20 cellular contexts compared by ENCODE assay signal in the genomic region with DNA sequence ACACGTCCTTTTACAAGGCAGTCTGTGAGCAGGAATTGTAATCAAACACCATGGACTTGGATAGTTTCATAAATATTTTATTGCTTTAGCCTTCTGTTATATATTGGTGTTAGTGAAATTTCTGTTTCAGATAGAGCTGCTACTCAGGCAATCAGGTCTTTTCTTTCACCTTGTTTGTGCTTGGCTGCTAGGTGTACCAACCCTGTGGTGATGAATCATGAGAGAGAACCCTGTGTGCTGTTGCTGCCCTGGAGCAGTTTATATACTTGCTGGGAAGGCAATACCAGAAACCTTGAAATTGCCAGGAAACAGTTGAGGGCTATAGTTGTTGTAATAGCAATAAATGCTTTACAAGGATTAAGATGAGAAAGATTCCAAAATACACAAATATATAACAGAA.
DNase-seq lines count a peak whose midpoint lies in the region; ATAC-seq, FAIRE-seq and TF ChIP-seq lines count a peak whose summit lies in the region.
"Had no signal": no experiment of that assay in that cellular context is flagged by ENCODE, and none has a peak within 500 bp of the region (broad histone marks: within the 10 kb centered on the region; RNA-seq: fewer than 3 reads in every experiment).

No MANE protein-coding gene starts in this region.

- H3K4me2 ChIP-seq in hepatocyte: no peak overlapping the region

- no peaks in the 10 kb centered on the region for H3K27me3 Mint-ChIP-seq in activated T-helper 2 cell treated with anti-CD3 and anti-CD28 coated beads, Interferon-gamma antibody, Interleukin-2, Interleukin-4, amounts not matched to agents 10 μg/mL and 5 μg/mL and 100 μg/mL, durations not matched to agents 14 hours and 24 hours and 36 hours (ENCODE audit: low read depth)
- H3K27me3 Mint-ChIP-seq: CD4-positive, alpha-beta memory T cell had no signal

- H3K36me3 ChIP-seq in bronchial epithelial cell (ENCODE audit: control insufficient read depth, insufficient read depth, low read length) (no peaks in the 10 kb centered on the region), hepatocyte (replicated peaks; ENCODE audit: insufficient read depth, low read depth) (no peaks in the 10 kb centered on the region), adrenal gland (replicated peaks in 1 of 2) (no peaks in the 10 kb centered on the region)
- H3K36me3 ChIP-seq: HAP-1 had no signal

- no peak for FAIRE-seq in bronchial epithelial cell (lab: Jason Lieb, UNC)
- FAIRE-seq: GM12891, GM18507, H54 had no signal

- DNase-seq in bronchial epithelial cell (ENCODE audit: low read depth) (peak; percentile 32), epithelial cell of prostate (ENCODE audit: low read depth, low spot score) (peak; percentile 26), hepatocyte (ENCODE audit: low spot score) (peak; percentile 7), renal cortical epithelial cell (ENCODE audit: low read depth) (peak; percentile 84), adrenal gland (no peak)
- no peak for DNase-seq in activated T-helper 2 cell treated with anti-CD3 and anti-CD28 coated beads, Interferon-gamma antibody, Interleukin-2, Interleukin-4, amounts not matched to agents 10 μg/mL and 5 μg/mL and 100 μg/mL, durations not matched to agents 14 hours and 24 hours and 36 hours (ENCODE audit: low spot score)
- DNase-seq: C1 segment of cervical spinal cord; Calu3; CD4-positive, alpha-beta memory T cell; COR-L47; DMS53; DMS79 treated with DMSO at 0.1 percent for 48 hours; GF-D8; GOT3; HFFc6 had no signal

- no peaks in the 10 kb centered on the region for H4K20me1 ChIP-seq in hepatocyte (ENCODE audit: insufficient read depth, poor library complexity, severe bottlenecking)

- H3K9me3 ChIP-seq in hepatocyte (ENCODE audit: low read depth) (peaks cover 3% of the 10 kb centered on the region), adrenal gland (replicated peaks in 1 of 3) (no peaks in the 10 kb centered on the region)
- H3K9me3 ChIP-seq: HAP-1 had no signal

- peaks cover 10% of the 10 kb centered on the region for H3K9me3 Mint-ChIP-seq in activated T-helper 2 cell treated with anti-CD3 and anti-CD28 coated beads, Interferon-gamma antibody, Interleukin-2, Interleukin-4, amounts not matched to agents 10 μg/mL and 5 μg/mL and 100 μg/mL, durations not matched to agents 14 hours and 24 hours and 36 hours

- TF ChIP-seq CTCF in bronchial epithelial cell (IDR thresholded peaks at IDR 0.05; ENCODE audit: insufficient read depth, low read length, severe bottlenecking) (no peak), hepatocyte (IDR thresholded peaks at IDR 0.05; ENCODE audit: poor library complexity) (no peak), adrenal gland (IDR thresholded peaks at IDR 0.05) (no peak)

- H2AFZ ChIP-seq in hepatocyte: no peak overlapping the region

- intact Hi-C loops in activated T-helper 2 cell treated with anti-CD3 and anti-CD28 coated beads, Interferon-gamma antibody, Interleukin-2, Interleukin-4, amounts not matched to agents 10 μg/mL and 5 μg/mL and 100 μg/mL, durations not matched to agents 14 hours and 24 hours and 36 hours (cut with micrococcal nuclease): no loop called here
- intact Hi-C loops in adrenal gland (cut with DNase I): no loop called here

- ATAC-seq in GM19467 (IDR thresholded peaks at IDR 0.05; ENCODE audit: unreplicated experiment): no peak

- H3K27me3 ChIP-seq in bronchial epithelial cell (ENCODE audit: control insufficient read depth, insufficient read depth, low read length): no peaks in the 10 kb centered on the region
- no peaks in the 10 kb centered on the region for H3K27me3 ChIP-seq in hepatocyte
- no peaks in the 10 kb centered on the region for H3K27me3 ChIP-seq in adrenal gland

- H3K27ac ChIP-seq in epithelial cell of prostate (no peak overlapping the region), hepatocyte (no peak overlapping the region), adrenal gland (no peak overlapping the region)

- H3K79me2 ChIP-seq in hepatocyte: no peaks in the 10 kb centered on the region

- H3K4me3 Mint-ChIP-seq in activated T-helper 2 cell treated with anti-CD3 and anti-CD28 coated beads, Interferon-gamma antibody, Interleukin-2, Interleukin-4, amounts not matched to agents 10 μg/mL and 5 μg/mL and 100 μg/mL, durations not matched to agents 14 hours and 24 hours and 36 hours (ENCODE audit: low read depth): no peak overlapping the region
- H3K4me3 Mint-ChIP-seq: CD4-positive, alpha-beta memory T cell; HFFc6 had no signal

- H3K4me3 ChIP-seq in bronchial epithelial cell (ENCODE audit: low read depth, low read length): no peak overlapping the region
- no peak overlapping the region for H3K4me3 ChIP-seq in hepatocyte
- H3K4me3 ChIP-seq in adrenal gland: no peak overlapping the region
- H3K4me3 ChIP-seq: HAP-1 had no signal

- H3K9me2 ChIP-seq in hepatocyte (replicated peaks; ENCODE audit: insufficient read depth): no peaks in the 10 kb centered on the region

- no peaks in the 10 kb centered on the region for H3K4me1 Mint-ChIP-seq in activated T-helper 2 cell treated with anti-CD3 and anti-CD28 coated beads, Interferon-gamma antibody, Interleukin-2, Interleukin-4, amounts not matched to agents 10 μg/mL and 5 μg/mL and 100 μg/mL, durations not matched to agents 14 hours and 24 hours and 36 hours (ENCODE audit: low read depth)
- H3K4me1 Mint-ChIP-seq: CD4-positive, alpha-beta memory T cell had no signal

- WGBS in hepatocyte (ENCODE audit: low lambda C conversion rate, missing lambda C conversion rate): 57% methylated on average over 1 of the region's 1 CpG
- 42 to 58% (median 49%) methylated on average over 1 of the region's 1 CpG for WGBS in adrenal gland, 4 donors

- no peaks in the 10 kb centered on the region for H3K36me3 Mint-ChIP-seq in activated T-helper 2 cell treated with anti-CD3 and anti-CD28 coated beads, Interferon-gamma antibody, Interleukin-2, Interleukin-4, amounts not matched to agents 10 μg/mL and 5 μg/mL and 100 μg/mL, durations not matched to agents 14 hours and 24 hours and 36 hours (ENCODE audit: low read depth)
- H3K36me3 Mint-ChIP-seq: CD4-positive, alpha-beta memory T cell had no signal

- no peak overlapping the region for H3K27ac Mint-ChIP-seq in activated T-helper 2 cell treated with anti-CD3 and anti-CD28 coated beads, Interferon-gamma antibody, Interleukin-2, Interleukin-4, amounts not matched to agents 10 μg/mL and 5 μg/mL and 100 μg/mL, durations not matched to agents 14 hours and 24 hours and 36 hours
- H3K27ac Mint-ChIP-seq: CD4-positive, alpha-beta memory T cell; HFFc6 had no signal

- H3K4me1 ChIP-seq in hepatocyte (ENCODE audit: insufficient read depth) (no peaks in the 10 kb centered on the region), adrenal gland (replicated peaks in 1 of 2) (no peaks in the 10 kb centered on the region)
- H3K4me1 ChIP-seq: HAP-1 had no signal

- TF ChIP-seq POLR2A in adrenal gland (IDR thresholded peaks at IDR 0.05): no peak

Comparison
In these comparisons a context has a peak if more than half of its experiments do, and no peak if none do; other contexts are left out.
1. DNase-seq: peak in bronchial epithelial cell (single experiment), epithelial cell of prostate (single experiment), hepatocyte (single experiment) and renal cortical epithelial cell (single experiment); none in activated T-helper 2 cell treated with anti-CD3 and anti-CD28 coated beads, Interferon-gamma antibody, Interleukin-2, Interleukin-4, amounts not matched to agents 10 μg/mL and 5 μg/mL and 100 μg/mL, durations not matched to agents 14 hours and 24 hours and 36 hours (single experiment) and adrenal gland (0 of 7).